Comparison of ENCODE assay signal across 2 cellular contexts in genomic region chr3:53191836-53192480, GRCh38.
TF ChIP-seq lines count a peak whose summit lies in the region.

No MANE protein-coding gene starts in this region.

TF ChIP-seq in SK-N-SH, 30 proteins besides CTCF, POLR2A, EP300 and RAD21 (continued from another document):
- TF ChIP-seq IRF3 (IDR thresholded peaks at IDR 0.05; ENCODE audit: low read depth, low read length) (no peak), SIN3A (IDR thresholded peaks at IDR 0.05; ENCODE audit: borderline replicate concordance, low read depth, low read length) (no peak), POLR2AphosphoS5 (IDR thresholded peaks at IDR 0.05; ENCODE audit: low read depth, low read length) (no peak), TAF1 (IDR thresholded peaks at IDR 0.05; ENCODE audit: borderline replicate concordance, low read depth, low read length) (no peak), GATA2 (CRISPR knock-in tag; IDR thresholded peaks at IDR 0.05) (no peak), RXRA (IDR thresholded peaks at IDR 0.05; ENCODE audit: borderline replicate concordance, low read depth) (no peak), RCOR1 (IDR thresholded peaks at IDR 0.05; ENCODE audit: low read length) (no peak), MXI1 (IDR thresholded peaks at IDR 0.05; ENCODE audit: low read depth, low read length) (no peak)
- TF ChIP-seq, protein P1, sequence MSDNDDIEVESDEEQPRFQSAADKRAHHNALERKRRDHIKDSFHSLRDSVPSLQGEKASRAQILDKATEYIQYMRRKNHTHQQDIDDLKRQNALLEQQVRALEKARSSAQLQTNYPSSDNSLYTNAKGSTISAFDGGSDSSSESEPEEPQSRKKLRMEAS (IDR thresholded peaks at IDR 0.05; ENCODE audit: low read depth): no peak
TF ChIP-seq in SK-N-SH: peak in this region for 0.

TF ChIP-seq in SK-N-SH treated with all-trans-retinoic acid at 6 μM for 48 hours, 23 proteins besides CTCF, POLR2A, EP300 and RAD21 (continued from another document):
- TF ChIP-seq, protein P2, sequence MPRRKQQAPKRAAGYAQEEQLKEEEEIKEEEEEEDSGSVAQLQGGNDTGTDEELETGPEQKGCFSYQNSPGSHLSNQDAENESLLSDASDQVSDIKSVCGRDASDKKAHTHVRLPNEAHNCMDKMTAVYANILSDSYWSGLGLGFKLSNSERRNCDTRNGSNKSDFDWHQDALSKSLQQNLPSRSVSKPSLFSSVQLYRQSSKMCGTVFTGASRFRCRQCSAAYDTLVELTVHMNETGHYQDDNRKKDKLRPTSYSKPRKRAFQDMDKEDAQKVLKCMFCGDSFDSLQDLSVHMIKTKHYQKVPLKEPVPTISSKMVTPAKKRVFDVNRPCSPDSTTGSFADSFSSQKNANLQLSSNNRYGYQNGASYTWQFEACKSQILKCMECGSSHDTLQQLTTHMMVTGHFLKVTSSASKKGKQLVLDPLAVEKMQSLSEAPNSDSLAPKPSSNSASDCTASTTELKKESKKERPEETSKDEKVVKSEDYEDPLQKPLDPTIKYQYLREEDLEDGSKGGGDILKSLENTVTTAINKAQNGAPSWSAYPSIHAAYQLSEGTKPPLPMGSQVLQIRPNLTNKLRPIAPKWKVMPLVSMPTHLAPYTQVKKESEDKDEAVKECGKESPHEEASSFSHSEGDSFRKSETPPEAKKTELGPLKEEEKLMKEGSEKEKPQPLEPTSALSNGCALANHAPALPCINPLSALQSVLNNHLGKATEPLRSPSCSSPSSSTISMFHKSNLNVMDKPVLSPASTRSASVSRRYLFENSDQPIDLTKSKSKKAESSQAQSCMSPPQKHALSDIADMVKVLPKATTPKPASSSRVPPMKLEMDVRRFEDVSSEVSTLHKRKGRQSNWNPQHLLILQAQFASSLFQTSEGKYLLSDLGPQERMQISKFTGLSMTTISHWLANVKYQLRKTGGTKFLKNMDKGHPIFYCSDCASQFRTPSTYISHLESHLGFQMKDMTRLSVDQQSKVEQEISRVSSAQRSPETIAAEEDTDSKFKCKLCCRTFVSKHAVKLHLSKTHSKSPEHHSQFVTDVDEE (CRISPR knock-in tag; IDR thresholded peaks at IDR 0.05): no peak
